In genomic region chrX:82335772-82336171, GRCh38 we compare ENCODE assay signal across 14 cellular contexts.
"Had no signal": no experiment of that assay in that cellular context is flagged by ENCODE, and none has a peak within 500 bp of the region (broad histone marks: within the 10 kb centered on the region; RNA-seq: fewer than 3 reads in every experiment).

No MANE protein-coding gene starts in this region.

- H3K27me3 ChIP-seq: neutrophil, tibial artery, uterus had no signal

- H3K27me3 Mint-ChIP-seq: activated CD4-positive, alpha-beta T cell treated with anti-CD3 and anti-CD28 coated beads, Interleukin-2, amount 10 ng/mL, durations not matched to agents 7 days and 5 days; stimulated activated memory B cell treated with anti-CD40 and anti-IgM and Interleukin-4, amounts not matched to agents 10 μg/mL and 1 μg/mL and 100 μg/mL, for 72 hours had no signal

- H3K4me1 ChIP-seq: left ventricle myocardium inferior, tibial artery, uterus had no signal

- H3K36me3 Mint-ChIP-seq: natural killer cell; stimulated activated memory B cell treated with anti-CD40 and anti-IgM and Interleukin-4, amounts not matched to agents 10 μg/mL and 1 μg/mL and 100 μg/mL, for 72 hours had no signal

- H3K4me3 ChIP-seq: left ventricle myocardium inferior, tibial artery, uterus had no signal

- H3K27ac ChIP-seq: left ventricle myocardium inferior, neutrophil, tibial artery, uterus had no signal

- DNase-seq: activated CD4-positive, alpha-beta T cell treated with anti-CD3 and anti-CD28 coated beads, Interleukin-2, amount 10 ng/mL, durations not matched to agents 7 days and 5 days; activated naive CD4-positive, alpha-beta T cell; aorta; dermis blood vessel endothelial cell; erythroblast; left ventricle myocardium inferior; natural killer cell; retina; tibial artery; uterus had no signal

- H3K4me3 Mint-ChIP-seq: activated CD4-positive, alpha-beta T cell treated with anti-CD3 and anti-CD28 coated beads, Interleukin-2, amount 10 ng/mL, durations not matched to agents 7 days and 5 days; activated T-helper 1 cell treated with anti-CD3 and anti-CD28 coated beads, Interleukin-12 subunit alpha, Interleukin-12 subunit beta, Interleukin-2, Interleukin-4 antibody, amounts not matched to agents 30 ng/mL and 10 ng/mL and 1 ng/mL, durations not matched to agents 14 hours and 24 hours and 36 hours; natural killer cell; stimulated activated memory B cell treated with anti-CD40 and anti-IgM and Interleukin-4, amounts not matched to agents 10 μg/mL and 1 μg/mL and 100 μg/mL, for 72 hours had no signal

- H3K9me3 ChIP-seq: left ventricle myocardium inferior, neutrophil, tibial artery, uterus had no signal

- H3K4me1 Mint-ChIP-seq: activated CD4-positive, alpha-beta T cell treated with anti-CD3 and anti-CD28 coated beads, Interleukin-2, amount 10 ng/mL, durations not matched to agents 7 days and 5 days; natural killer cell; stimulated activated memory B cell treated with anti-CD40 and anti-IgM and Interleukin-4, amounts not matched to agents 10 μg/mL and 1 μg/mL and 100 μg/mL, for 72 hours had no signal

- H3K36me3 ChIP-seq: left ventricle myocardium inferior, neutrophil, tibial artery, uterus had no signal

- ATAC-seq: natural killer cell; stimulated activated memory B cell treated with anti-CD40 and anti-IgM and Interleukin-4, amounts not matched to agents 10 μg/mL and 1 μg/mL and 100 μg/mL, for 72 hours had no signal

- H3K9me3 Mint-ChIP-seq: activated CD4-positive, alpha-beta T cell treated with anti-CD3 and anti-CD28 coated beads, Interleukin-2, amount 10 ng/mL, durations not matched to agents 7 days and 5 days; activated T-helper 1 cell treated with anti-CD3 and anti-CD28 coated beads, Interleukin-12 subunit alpha, Interleukin-12 subunit beta, Interleukin-2, Interleukin-4 antibody, amounts not matched to agents 30 ng/mL and 10 ng/mL and 1 ng/mL, durations not matched to agents 14 hours and 24 hours and 36 hours; stimulated activated memory B cell treated with anti-CD40 and anti-IgM and Interleukin-4, amounts not matched to agents 10 μg/mL and 1 μg/mL and 100 μg/mL, for 72 hours had no signal

- FAIRE-seq: islet of Langerhans had no signal
